8 cellular contexts compared by ENCODE assay signal in genomic region chr2:160405077-160405865, GRCh38.
A peak's percentile ranks its signal among the peaks of the same experiment; 100 is the strongest.
DNase-seq lines count a peak whose midpoint lies in the region; ATAC-seq and TF ChIP-seq lines count a peak whose summit lies in the region.

No MANE protein-coding gene starts in this region.

- no peaks in the 10 kb centered on the region for H3K9me3 Mint-ChIP-seq in activated CD4-positive, alpha-beta T cell treated with anti-CD3 and anti-CD28 coated beads, Interleukin-2, amount 10 ng/mL, durations not matched to agents 7 days and 5 days
- H3K9me3 Mint-ChIP-seq in activated T-helper 17 cell treated with anti-CD3 and anti-CD28 coated beads, Interleukin-2, amount 50 U/mL, for 72 hours, result no peaks in the 10 kb centered on the region

- peak; percentile 23 for ATAC-seq in activated T-helper 17 cell treated with anti-CD3 and anti-CD28 coated beads, Interleukin-2, amount 50 U/mL, for 72 hours (replicated peaks)
- ATAC-seq in HG02884 (IDR thresholded peaks at IDR 0.05; ENCODE audit: unreplicated experiment) (no peak), HG03039 (IDR thresholded peaks at IDR 0.05; ENCODE audit: unreplicated experiment) (no peak)

- no peak overlapping the region for H3K9ac ChIP-seq in iPS-15b (ENCODE audit: low read depth, low read length)

- intact Hi-C loops in stomach (cut with DNase I; ENCODE audit: low total_unique reads), result no loop called here

- H3K4me3 Mint-ChIP-seq in activated CD4-positive, alpha-beta T cell treated with anti-CD3 and anti-CD28 coated beads, Interleukin-2, amount 10 ng/mL, durations not matched to agents 7 days and 5 days, result peak overlapping the region; percentile 95
- peak overlapping the region; percentile 97 for H3K4me3 Mint-ChIP-seq in activated T-helper 17 cell treated with anti-CD3 and anti-CD28 coated beads, Interleukin-2, amount 50 U/mL, for 72 hours

- WGBS in stomach, 5 donors, result 53 to 65% (median 64%) methylated on average over 8 of the region's 8 CpGs

- H3K4me3 ChIP-seq in iPS-15b (ENCODE audit: low read depth, low read length) (peak overlapping the region; percentile 67), stomach (peak overlapping the region; percentile 75 to 93 (median 81))

- H3K36me3 Mint-ChIP-seq in activated CD4-positive, alpha-beta T cell treated with anti-CD3 and anti-CD28 coated beads, Interleukin-2, amount 10 ng/mL, durations not matched to agents 7 days and 5 days (ENCODE audit: low read depth), result peaks cover 46% of the 10 kb centered on the region
- peaks cover 13% of the 10 kb centered on the region for H3K36me3 Mint-ChIP-seq in activated T-helper 17 cell treated with anti-CD3 and anti-CD28 coated beads, Interleukin-2, amount 50 U/mL, for 72 hours (ENCODE audit: low read depth)

- TF ChIP-seq POLR2A in stomach (IDR thresholded peaks at IDR 0.05), result no peak

- peaks cover 74% of the 10 kb centered on the region for H3K4me1 Mint-ChIP-seq in activated CD4-positive, alpha-beta T cell treated with anti-CD3 and anti-CD28 coated beads, Interleukin-2, amount 10 ng/mL, durations not matched to agents 7 days and 5 days
- peaks cover 64% of the 10 kb centered on the region for H3K4me1 Mint-ChIP-seq in activated T-helper 17 cell treated with anti-CD3 and anti-CD28 coated beads, Interleukin-2, amount 50 U/mL, for 72 hours

- no peak for DNase-seq in activated CD4-positive, alpha-beta T cell treated with anti-CD3 and anti-CD28 coated beads, Interleukin-2, amount 10 ng/mL, durations not matched to agents 7 days and 5 days
- no peak for DNase-seq in activated CD4-positive, alpha-beta T cell treated with anti-CD3 and anti-CD28 coated beads, Interleukin-2, amount 50 U/mL, for 4 hours
- DNase-seq in stomach, result no peak
- DNase-seq in activated CD4-positive, CD25-positive, alpha-beta regulatory T cell treated with anti-CD3 and anti-CD28 coated beads, Interleukin-2, amount 50 U/mL, for 72 hours, result no peak

- POLR2A ChIA-PET in activated CD4-positive, alpha-beta T cell treated with anti-CD3 and anti-CD28 coated beads, Interleukin-2, amount 10 ng/mL, durations not matched to agents 7 days and 5 days (lab: Charles Lee), result no interaction called here

- H3K9me3 ChIP-seq in iPS-15b (ENCODE audit: control insufficient read depth, insufficient read depth, low read length), result no peaks in the 10 kb centered on the region
- H3K9me3 ChIP-seq in stomach, result no peaks in the 10 kb centered on the region

- H3K27me3 Mint-ChIP-seq in activated CD4-positive, alpha-beta T cell treated with anti-CD3 and anti-CD28 coated beads, Interleukin-2, amount 10 ng/mL, durations not matched to agents 7 days and 5 days, result no peaks in the 10 kb centered on the region
- no peaks in the 10 kb centered on the region for H3K27me3 Mint-ChIP-seq in activated T-helper 17 cell treated with anti-CD3 and anti-CD28 coated beads, Interleukin-2, amount 50 U/mL, for 72 hours

- no peak for TF ChIP-seq CTCF in stomach (IDR thresholded peaks at IDR 0.05)

- CTCF ChIA-PET in activated CD4-positive, alpha-beta T cell treated with anti-CD3 and anti-CD28 coated beads, Interleukin-2, amount 10 ng/mL, durations not matched to agents 7 days and 5 days (lab: Charles Lee), result interaction anchor here (1.2 to 2.7 kb wide), 3 partner anchors 23 to 67 kb away, joined by 3 to 6 read pairs (median 4); no protein-coding TSS in a partner anchor

- no peak for TF ChIP-seq EP300 in stomach (IDR thresholded peaks at IDR 0.05)

- H3K27ac Mint-ChIP-seq in activated CD4-positive, alpha-beta T cell treated with anti-CD3 and anti-CD28 coated beads, Interleukin-2, amount 10 ng/mL, durations not matched to agents 7 days and 5 days, result peak overlapping the region; percentile 87
- peak overlapping the region; percentile 93 for H3K27ac Mint-ChIP-seq in activated T-helper 17 cell treated with anti-CD3 and anti-CD28 coated beads, Interleukin-2, amount 50 U/mL, for 72 hours

- peaks cover 41% of the 10 kb centered on the region for H3K27me3 ChIP-seq in iPS-15b (ENCODE audit: control insufficient read depth, insufficient read depth, low read length)
- H3K27me3 ChIP-seq in stomach, result no peaks in the 10 kb centered on the region

- no peaks in the 10 kb centered on the region for H3K36me3 ChIP-seq in iPS-15b (ENCODE audit: control insufficient read depth, insufficient read depth, low read length)
- no peaks in the 10 kb centered on the region for H3K36me3 ChIP-seq in stomach

- peak overlapping the region in 4 of 5 donors; percentile 94 to 98 (median 97) for H3K27ac ChIP-seq in stomach

- H3K4me1 ChIP-seq in iPS-15b (ENCODE audit: control insufficient read depth, insufficient read depth, low read length), result peaks cover 35% of the 10 kb centered on the region
- peaks cover 22 to 80% (median 53%) of the 10 kb centered on the region in 4 donors for H3K4me1 ChIP-seq in stomach
